8 cellular contexts compared by ENCODE assay signal in the genomic region with DNA sequence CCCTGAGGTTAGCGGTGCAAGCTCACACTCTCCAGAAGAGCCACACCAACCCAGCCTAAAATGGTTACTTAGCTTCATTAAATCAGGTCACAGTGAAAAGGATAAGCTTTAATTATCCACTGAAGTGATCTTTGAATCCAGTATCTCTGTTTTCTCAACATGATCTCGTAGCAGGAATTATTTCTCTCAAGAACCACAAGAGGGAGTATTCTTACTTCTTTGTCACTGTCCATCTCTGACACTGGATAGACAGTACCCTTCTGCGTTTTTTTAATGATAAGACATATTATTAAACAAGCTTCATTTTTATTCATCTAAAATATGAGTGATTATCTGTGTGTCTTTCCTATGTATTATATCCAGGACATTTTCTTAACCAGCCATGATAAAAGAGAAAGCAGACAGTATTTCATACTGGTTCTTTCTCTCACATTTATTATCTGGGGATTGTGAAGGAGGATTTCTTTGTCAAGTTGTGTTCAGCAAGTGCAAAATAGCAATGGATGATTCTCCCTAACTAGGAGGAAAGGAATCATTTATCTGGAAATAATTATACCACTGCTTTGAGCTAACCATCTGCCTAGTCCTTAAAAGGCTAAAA.
DNase-seq lines count a peak whose midpoint lies in the region; ATAC-seq, FAIRE-seq and TF ChIP-seq lines count a peak whose summit lies in the region.

No MANE protein-coding gene starts in this region.

- no peaks in the 10 kb centered on the region for H3K79me2 ChIP-seq in HCT116 (ENCODE audit: insufficient read depth, low read length)

- POLR2A ChIA-PET in HCT116 (lab: Charles Lee), result no interaction called here

- intact Hi-C loops in HCT116 (cut with micrococcal nuclease), result loop anchor here (1.0 to 5.0 kb wide), 2 partner anchors 160 to 271 kb away; no protein-coding TSS in a partner anchor

- peak overlapping the region; percentile 21; the same call in 1 of the 2 replicates for H3K4me2 ChIP-seq in HCT116 (ENCODE audit: low read length)

- peak; percentile 68 for DNase-seq in GM03348 (ENCODE audit: low spot score)
- peak; percentile 19 for DNase-seq in HCT116 (ENCODE audit: low read depth, low spot score)
- peak; percentile 32 for DNase-seq in NCI-H1105 (lab: John Stamatoyannopoulos, UW)
- peak; percentile 56 for DNase-seq in retina

- H3K9ac ChIP-seq in HCT116 (ENCODE audit: low read length), result no peak overlapping the region

- no TSS peak for BruUV-seq in HCT116 (replicated peaks; lab: Mats Ljungman, UMichigan)

- H3K27me3 ChIP-seq in HCT116 (ENCODE audit: insufficient read depth, low read length) (no peaks in the 10 kb centered on the region), gastroesophageal sphincter (no peaks in the 10 kb centered on the region)

- CTCF ChIA-PET in HCT116 (lab: Charles Lee), result interaction anchor here (0.6 to 3.4 kb wide), 18 partner anchors 10 to 481 kb away, joined by 3 to 43 read pairs (median 4); no protein-coding TSS in a partner anchor

- peak overlapping the region; percentile 69 for H2AFZ ChIP-seq in HCT116 (ENCODE audit: low read depth, low read length, poor library complexity, severe bottlenecking)

- RAD21 ChIA-PET in HCT116 (lab: Charles Lee; ENCODE audit: low non-redundant PET in 1 of 2, low total read pairs in 2 of 2, uncharacterized antibody in 2 of 2, unreplicated experiment in 2 of 2), result interaction anchor here (1.0 to 1.5 kb wide), 6 partner anchors 36 to 260 kb away, joined by 3 to 8 read pairs (median 5); no protein-coding TSS in a partner anchor

- WGBS in gastroesophageal sphincter (ENCODE audit: low coverage in 1 of 2), 2 donors, result 9 to 17% methylated on average over 3 of the region's 3 CpGs

- H3K4me1 ChIP-seq in HCT116 (ENCODE audit: control insufficient read depth in 1 of 2, insufficient read depth in 2 of 2, low read length in 2 of 2), result no peaks in the 10 kb centered on the region
- H3K4me1 ChIP-seq in gastroesophageal sphincter, result no peaks in the 10 kb centered on the region

- H3K4me3 ChIP-seq in HCT116 (replicated peaks in 1 of 2; ENCODE audit: low read depth in 1 of 2, low read length in 2 of 2) (no peak overlapping the region), gastroesophageal sphincter (no peak overlapping the region)

- H3K36me3 ChIP-seq in HCT116 (ENCODE audit: control insufficient read depth in 1 of 2, insufficient read depth in 2 of 2, low read length in 2 of 2), result no peaks in the 10 kb centered on the region
- no peaks in the 10 kb centered on the region for H3K36me3 ChIP-seq in gastroesophageal sphincter

- H3K9me2 ChIP-seq in HCT116 (ENCODE audit: insufficient read depth), result no peaks in the 10 kb centered on the region

- H3K9me3 ChIP-seq in HCT116 (ENCODE audit: control insufficient read depth in 1 of 2, insufficient read depth in 1 of 2, low read depth in 1 of 2, low read length in 2 of 2), result no peaks in the 10 kb centered on the region
- H3K9me3 ChIP-seq in gastroesophageal sphincter, result no peaks in the 10 kb centered on the region

- TF ChIP-seq RAD21 in HCT116 (IDR thresholded peaks at IDR 0.05; ENCODE audit: low read depth), result peak; percentile 81

- H4K20me1 ChIP-seq in HCT116 (ENCODE audit: insufficient read depth), result no peaks in the 10 kb centered on the region

- no peak for TF ChIP-seq EP300 in gastroesophageal sphincter (IDR thresholded peaks at IDR 0.05)

- TF ChIP-seq POLR2A in HCT116 (IDR thresholded peaks at IDR 0.05; ENCODE audit: borderline replicate concordance, extremely low read depth, insufficient read depth, insufficient read length) (no peak), gastroesophageal sphincter (IDR thresholded peaks at IDR 0.05) (no peak)

- peak; percentile 58 to 82 (median 73) for TF ChIP-seq CTCF in HCT116 (IDR thresholded peaks at IDR 0.05 in 2 of 3, conservative IDR thresholded peaks at IDR 0.05 in 1 of 3; ENCODE audit: borderline replicate concordance in 1 of 3, insufficient read depth in 1 of 3, low read depth in 2 of 3, low read length in 2 of 3)
- peak; percentile 53 to 67 (median 64) for TF ChIP-seq CTCF in gastroesophageal sphincter (IDR thresholded peaks at IDR 0.05)

- ATAC-seq in HCT116 (peak; percentile 84), gastroesophageal sphincter (peak; percentile 36), GM21381 (IDR thresholded peaks at IDR 0.05; ENCODE audit: unreplicated experiment) (no peak), HG02840 (IDR thresholded peaks at IDR 0.05; ENCODE audit: low FRiP score, unreplicated experiment) (no peak)

- H3K27ac ChIP-seq in HCT116 (ENCODE audit: low read depth, low read length) (no peak overlapping the region), gastroesophageal sphincter (no peak overlapping the region)

- peak; percentile 57 for FAIRE-seq in TTC549 (lab: Jason Lieb, UNC)

TF ChIP-seq in HCT116, 20 proteins besides CTCF, POLR2A, EP300 and RAD21:
- TF ChIP-seq EZH2 (IDR thresholded peaks at IDR 0.05), result no peak
- no peak for TF ChIP-seq ZFX (IDR thresholded peaks at IDR 0.05)
- TF ChIP-seq, protein P1, sequence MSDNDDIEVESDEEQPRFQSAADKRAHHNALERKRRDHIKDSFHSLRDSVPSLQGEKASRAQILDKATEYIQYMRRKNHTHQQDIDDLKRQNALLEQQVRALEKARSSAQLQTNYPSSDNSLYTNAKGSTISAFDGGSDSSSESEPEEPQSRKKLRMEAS (IDR thresholded peaks at IDR 0.05), result no peak
- TF ChIP-seq CBX3 (IDR thresholded peaks at IDR 0.05; ENCODE audit: low read depth), result no peak
- TF ChIP-seq JUND (IDR thresholded peaks at IDR 0.05), result no peak
- TF ChIP-seq ZNF274 (IDR thresholded peaks at IDR 0.05; ENCODE audit: low read depth, low read length), result no peak
- no peak for TF ChIP-seq SIN3A (IDR thresholded peaks at IDR 0.05; ENCODE audit: low read depth)
TF ChIP-seq in HCT116: peak in this region for 0.

Comparison
In these comparisons a context has a peak if more than half of its experiments do, and no peak if none do; other contexts are left out.
1. ATAC-seq: peak in HCT116 (single experiment) and gastroesophageal sphincter (single experiment); none in GM21381 (single experiment) and HG02840 (single experiment).
2. Peak in every context shown above with its lines, with median percentiles within 50 percentile points of each other: DNase-seq.